1 cellular context compared by ENCODE assay signal in the genomic region with DNA sequence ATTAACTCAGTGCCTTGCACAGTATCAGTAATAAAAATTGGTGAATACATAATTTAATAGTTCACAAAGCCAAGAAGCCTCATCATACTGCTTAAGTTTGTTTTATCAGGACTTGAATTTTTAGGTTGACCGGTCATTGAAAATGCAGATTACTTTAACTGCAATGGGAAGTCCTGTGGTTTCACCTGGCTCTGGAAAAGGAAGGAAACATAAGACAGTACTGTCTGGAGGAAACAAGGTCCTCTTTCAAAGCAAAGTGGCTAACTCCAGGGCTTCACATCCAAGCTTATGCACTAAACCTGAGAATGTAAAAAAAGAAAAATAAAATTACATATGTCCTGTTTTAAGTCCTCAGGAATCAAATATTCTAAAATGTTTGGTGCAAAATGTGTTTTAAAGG.
TF ChIP-seq lines count a peak whose summit lies in the region.

No MANE protein-coding gene starts in this region.

TF ChIP-seq in WTC11, 78 proteins besides CTCF, POLR2A, EP300 and RAD21 (continued from another document):
- TF ChIP-seq, protein P1, sequence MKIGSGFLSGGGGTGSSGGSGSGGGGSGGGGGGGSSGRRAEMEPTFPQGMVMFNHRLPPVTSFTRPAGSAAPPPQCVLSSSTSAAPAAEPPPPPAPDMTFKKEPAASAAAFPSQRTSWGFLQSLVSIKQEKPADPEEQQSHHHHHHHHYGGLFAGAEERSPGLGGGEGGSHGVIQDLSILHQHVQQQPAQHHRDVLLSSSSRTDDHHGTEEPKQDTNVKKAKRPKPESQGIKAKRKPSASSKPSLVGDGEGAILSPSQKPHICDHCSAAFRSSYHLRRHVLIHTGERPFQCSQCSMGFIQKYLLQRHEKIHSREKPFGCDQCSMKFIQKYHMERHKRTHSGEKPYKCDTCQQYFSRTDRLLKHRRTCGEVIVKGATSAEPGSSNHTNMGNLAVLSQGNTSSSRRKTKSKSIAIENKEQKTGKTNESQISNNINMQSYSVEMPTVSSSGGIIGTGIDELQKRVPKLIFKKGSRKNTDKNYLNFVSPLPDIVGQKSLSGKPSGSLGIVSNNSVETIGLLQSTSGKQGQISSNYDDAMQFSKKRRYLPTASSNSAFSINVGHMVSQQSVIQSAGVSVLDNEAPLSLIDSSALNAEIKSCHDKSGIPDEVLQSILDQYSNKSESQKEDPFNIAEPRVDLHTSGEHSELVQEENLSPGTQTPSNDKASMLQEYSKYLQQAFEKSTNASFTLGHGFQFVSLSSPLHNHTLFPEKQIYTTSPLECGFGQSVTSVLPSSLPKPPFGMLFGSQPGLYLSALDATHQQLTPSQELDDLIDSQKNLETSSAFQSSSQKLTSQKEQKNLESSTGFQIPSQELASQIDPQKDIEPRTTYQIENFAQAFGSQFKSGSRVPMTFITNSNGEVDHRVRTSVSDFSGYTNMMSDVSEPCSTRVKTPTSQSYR (CRISPR knock-in tag; IDR thresholded peaks at IDR 0.05), result no peak
- TF ChIP-seq IRF2 (CRISPR knock-in tag; IDR thresholded peaks at IDR 0.05; ENCODE audit: borderline replicate concordance, low read depth) (no peak), ZNF671 (CRISPR knock-in tag; IDR thresholded peaks at IDR 0.05) (no peak), ZNF232 (CRISPR knock-in tag; IDR thresholded peaks at IDR 0.05) (no peak), NFYB (CRISPR knock-in tag; conservative IDR thresholded peaks at IDR 0.05; ENCODE audit: low read depth) (no peak), FOXJ3 (CRISPR knock-in tag; IDR thresholded peaks at IDR 0.05; ENCODE audit: borderline replicate concordance) (no peak), ESRRA (CRISPR knock-in tag; IDR thresholded peaks at IDR 0.05; ENCODE audit: borderline replicate concordance) (no peak)
- TF ChIP-seq, protein P2, sequence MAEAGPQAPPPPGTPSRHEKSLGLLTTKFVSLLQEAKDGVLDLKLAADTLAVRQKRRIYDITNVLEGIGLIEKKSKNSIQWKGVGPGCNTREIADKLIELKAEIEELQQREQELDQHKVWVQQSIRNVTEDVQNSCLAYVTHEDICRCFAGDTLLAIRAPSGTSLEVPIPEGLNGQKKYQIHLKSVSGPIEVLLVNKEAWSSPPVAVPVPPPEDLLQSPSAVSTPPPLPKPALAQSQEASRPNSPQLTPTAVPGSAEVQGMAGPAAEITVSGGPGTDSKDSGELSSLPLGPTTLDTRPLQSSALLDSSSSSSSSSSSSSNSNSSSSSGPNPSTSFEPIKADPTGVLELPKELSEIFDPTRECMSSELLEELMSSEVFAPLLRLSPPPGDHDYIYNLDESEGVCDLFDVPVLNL (CRISPR knock-in tag; IDR thresholded peaks at IDR 0.05; ENCODE audit: borderline replicate concordance, low read depth), result no peak
